In genomic region chr3:11523793-11524160, GRCh38 we compare ENCODE assay signal across 18 cellular contexts.
A peak's percentile ranks its signal among the peaks of the same experiment; 100 is the strongest.
DNase-seq lines count a peak whose midpoint lies in the region; TF ChIP-seq lines count a peak whose summit lies in the region.
"Had no signal": no experiment of that assay in that cellular context is flagged by ENCODE, and none has a peak within 500 bp of the region (broad histone marks: within the 10 kb centered on the region; RNA-seq: fewer than 3 reads in every experiment).

No MANE protein-coding gene starts in this region.

- H3K27ac ChIP-seq in endodermal cell (ENCODE audit: low read depth, low read length) (peak overlapping the region; percentile 63), muscle layer of duodenum (ENCODE audit: low read length) (peak overlapping the region; percentile 31), tibial nerve (peak overlapping the region in 3 of 4 donors; percentile 36 to 76 (median 63))
- H3K27ac ChIP-seq: C4-2B, HL-60 had no signal

- H3K36me3 ChIP-seq in endodermal cell (ENCODE audit: control insufficient read depth, insufficient read depth, low read length), result no peaks in the 10 kb centered on the region
- no peaks in the 10 kb centered on the region for H3K36me3 ChIP-seq in muscle layer of duodenum (ENCODE audit: control insufficient read depth in 1 of 2, insufficient read depth in 2 of 2, low read length in 2 of 2)
- no peaks in the 10 kb centered on the region for H3K36me3 ChIP-seq in tibial nerve
- H3K36me3 ChIP-seq: heart right ventricle had no signal

- peak overlapping the region; percentile 11 for H3K9ac ChIP-seq in endodermal cell (ENCODE audit: extremely low read depth, low read length, poor library complexity, severe bottlenecking)

- no peak overlapping the region for H3K4me3 Mint-ChIP-seq in endodermal cell
- H3K4me3 Mint-ChIP-seq: activated T-helper 17 cell treated with anti-CD3 and anti-CD28 coated beads, Interleukin-2, amount 50 U/mL, for 72 hours had no signal

- no peaks in the 10 kb centered on the region for H3K9me3 Mint-ChIP-seq in endodermal cell
- H3K9me3 Mint-ChIP-seq: activated T-helper 17 cell treated with anti-CD3 and anti-CD28 coated beads, Interleukin-2, amount 50 U/mL, for 72 hours had no signal

- peaks cover 4% of the 10 kb centered on the region for H3K4me1 Mint-ChIP-seq in endodermal cell
- H3K4me1 Mint-ChIP-seq: activated T-helper 17 cell treated with anti-CD3 and anti-CD28 coated beads, Interleukin-2, amount 50 U/mL, for 72 hours had no signal

- H3K27me3 ChIP-seq in endodermal cell (ENCODE audit: control insufficient read depth, insufficient read depth, low read length, poor library complexity, severe bottlenecking), result no peaks in the 10 kb centered on the region
- no peaks in the 10 kb centered on the region for H3K27me3 ChIP-seq in muscle layer of duodenum (ENCODE audit: low read depth, low read length)
- no peaks in the 10 kb centered on the region for H3K27me3 ChIP-seq in tibial nerve
- H3K27me3 ChIP-seq: heart right ventricle had no signal

- H3K27me3 Mint-ChIP-seq in endodermal cell (ENCODE audit: insufficient read depth), result no peaks in the 10 kb centered on the region
- H3K27me3 Mint-ChIP-seq: activated T-helper 17 cell treated with anti-CD3 and anti-CD28 coated beads, Interleukin-2, amount 50 U/mL, for 72 hours had no signal

- no peak overlapping the region for H3K27ac Mint-ChIP-seq in endodermal cell
- H3K27ac Mint-ChIP-seq: activated T-helper 17 cell treated with anti-CD3 and anti-CD28 coated beads, Interleukin-2, amount 50 U/mL, for 72 hours had no signal

- no peaks in the 10 kb centered on the region for H3K36me3 Mint-ChIP-seq in endodermal cell (ENCODE audit: low read depth)

- H3K4me1 ChIP-seq in endodermal cell (ENCODE audit: control insufficient read depth, insufficient read depth, low read length) (no peaks in the 10 kb centered on the region), muscle layer of duodenum (ENCODE audit: control insufficient read depth in 1 of 2, insufficient read depth in 2 of 2, low read length in 2 of 2) (peaks cover 8 to 11% of the 10 kb centered on the region in 2 donors), tibial nerve (peaks cover 0 to 22% (median 5%) of the 10 kb centered on the region in 4 donors)

- TF ChIP-seq POLR2A in tibial nerve (IDR thresholded peaks at IDR 0.05), result no peak

- H3K9me3 ChIP-seq in endodermal cell (ENCODE audit: control insufficient read depth, low read length) (no peaks in the 10 kb centered on the region), muscle layer of duodenum (ENCODE audit: control insufficient read depth in 1 of 2, low read length in 2 of 2) (no peaks in the 10 kb centered on the region), tibial nerve (no peaks in the 10 kb centered on the region)
- H3K9me3 ChIP-seq: heart right ventricle had no signal

- TF ChIP-seq CTCF in endodermal cell (conservative IDR thresholded peaks at IDR 0.05) (no peak), tibial nerve (IDR thresholded peaks at IDR 0.05) (no peak)

- DNase-seq in NCI-H146 (lab: John Stamatoyannopoulos, UW) (peak; percentile 28), NCI-H146 treated with DMSO at 0.1 percent for 48 hours (lab: John Stamatoyannopoulos, UW; ENCODE audit: unreplicated experiment) (no peak), endodermal cell (no peak), tibial nerve (ENCODE audit: low spot score in 2 of 2) (no peak), GDM1 (lab: John Stamatoyannopoulos, UW) (no peak), superior temporal gyrus (ENCODE audit: extremely low spot score) (no peak), NAMALWA (ENCODE audit: low spot score) (no peak)
- DNase-seq: 8988T; activated CD8-positive, alpha-beta memory T cell treated with anti-CD3 and anti-CD28 coated beads for 24 hours; amygdala; heart right ventricle; KG1; NCI-H1105 treated with DMSO at 0.1 percent for 48 hours; NCI-H510A treated with DMSO at 0.1 percent for 48 hours had no signal

- H3K4me3 ChIP-seq in endodermal cell (ENCODE audit: low read length) (no peak overlapping the region), muscle layer of duodenum (ENCODE audit: low read depth in 1 of 2, low read length in 2 of 2) (no peak overlapping the region), tibial nerve (no peak overlapping the region)
- H3K4me3 ChIP-seq: heart right ventricle had no signal

- TF ChIP-seq EP300 in tibial nerve (IDR thresholded peaks at IDR 0.05), result no peak

- 93 to 100% methylated on average over 2 to 3 of the region's 3 CpGs for WGBS in endodermal cell (ENCODE audit: insufficient coverage in 1 of 2, insufficient read length in 1 of 2), 2 experiments
- 54 to 71% methylated on average over 3 of the region's 3 CpGs for whole genome bisulfite sequencing in tibial nerve, 2 donors
